Comparison of ENCODE assay signal across 8 cellular contexts in genomic region chr10:110007171-110007700, GRCh38. TPM values are rescaled to one million over a fixed set of nuclear protein-coding genes. Genes with fewer than 3 reads are reported as not detected.
A peak's percentile ranks its signal among the peaks of the same experiment; 100 is the strongest.
DNase-seq lines count a peak whose midpoint lies in the region; ATAC-seq, FAIRE-seq and TF ChIP-seq lines count a peak whose summit lies in the region.

No MANE protein-coding gene starts in this region.

- no peaks in the 10 kb centered on the region for H3K9me3 ChIP-seq in BE2C

- DNase-seq in BE2C (no peak), GM19239 (ENCODE audit: insufficient read length, low spot score) (no peak), fibroblast of villous mesenchyme (ENCODE audit: low read depth) (no peak), retinal pigment epithelial cell (ENCODE audit: low read depth) (no peak), NCI-H510A treated with DMSO at 0.1 percent for 48 hours (lab: John Stamatoyannopoulos, UW) (no peak), NCI-H2029 treated with DMSO at 0.1 percent for 48 hours (lab: John Stamatoyannopoulos, UW) (no peak)

- peak overlapping the region; percentile 77 for H3K4me3 ChIP-seq in BE2C (ENCODE audit: low read depth, low read length)
- peak overlapping the region; percentile 84 for H3K4me3 ChIP-seq in WI38 (ENCODE audit: low read depth, low read length)
- peak overlapping the region; percentile 89 for H3K4me3 ChIP-seq in fibroblast of villous mesenchyme (ENCODE audit: low read depth, low read length)
- peak overlapping the region; percentile 80 for H3K4me3 ChIP-seq in retinal pigment epithelial cell (ENCODE audit: low read length)

- TF ChIP-seq CTCF in BE2C (IDR thresholded peaks at IDR 0.05; ENCODE audit: low read depth, low read length) (no peak), WI38 (IDR thresholded peaks at IDR 0.05; ENCODE audit: low read depth, low read length) (no peak), fibroblast of villous mesenchyme (IDR thresholded peaks at IDR 0.05; ENCODE audit: insufficient read depth, low read depth, low read length) (no peak), retinal pigment epithelial cell (conservative IDR thresholded peaks at IDR 0.05; ENCODE audit: low read depth, low read length) (no peak)

- no peaks in the 10 kb centered on the region for H3K36me3 ChIP-seq in BE2C

- ATAC-seq in HG03280 (IDR thresholded peaks at IDR 0.05; ENCODE audit: unreplicated experiment): peak; percentile 27

- H3K27me3 ChIP-seq in BE2C: no peaks in the 10 kb centered on the region

- H3K4me1 ChIP-seq in BE2C: peaks cover 22% of the 10 kb centered on the region

- peak; percentile 76 for FAIRE-seq in GM19239 (lab: Jason Lieb, UNC)

RNA-seq across cellular contexts. Expression of gene ADD3, which starts 0.5 kb away (rescaled TPM):
- polyA plus RNA-seq in BE2C (2012; ENCODE audit: insufficient read depth, insufficient read length, low read depth): 26.0 TPM
- total RNA-seq in fibroblast of villous mesenchyme: 68.3 and 97.6 TPM in 2 replicates
